11 cellular contexts compared by ENCODE assay signal in the genomic region with DNA sequence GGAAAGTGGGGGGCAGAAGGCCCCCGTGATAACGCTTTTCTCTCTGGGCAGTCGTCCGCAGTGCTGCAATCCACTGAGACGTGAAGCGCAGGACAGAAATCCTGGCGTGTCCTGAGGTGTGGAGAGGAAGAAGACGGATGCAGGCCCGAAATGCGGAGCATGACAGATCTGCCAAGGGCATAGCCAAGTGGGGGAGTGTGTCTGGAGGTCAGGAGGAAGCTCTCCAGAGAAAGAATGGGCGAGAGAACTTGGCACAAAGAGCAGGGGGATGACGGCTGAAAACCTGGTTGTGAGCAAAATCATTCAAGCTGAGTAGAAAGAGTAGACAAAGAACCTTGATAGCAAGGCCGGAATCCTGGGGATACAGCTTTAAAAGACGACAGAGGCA. TPM values are rescaled to one million over a fixed set of nuclear protein-coding genes. Genes with fewer than 3 reads are reported as not detected.
"Had no signal": no experiment of that assay in that cellular context is flagged by ENCODE, and none has a peak within 500 bp of the region (broad histone marks: within the 10 kb centered on the region; RNA-seq: fewer than 3 reads in every experiment).

No MANE protein-coding gene starts in this region.

- H3K27ac ChIP-seq: HL-60, KMS-11 had no signal

- H3K4me3 ChIP-seq: HAP-1 had no signal

- DNase-seq: GOT3, H7, HFFc6, KBM-7 had no signal

- H3K9me3 ChIP-seq: HAP-1 had no signal

- H3K36me3 ChIP-seq: HAP-1 had no signal

- ATAC-seq: HCT116 had no signal

- H3K9ac ChIP-seq: KMS-11 had no signal

- H3K4me1 ChIP-seq: HAP-1 had no signal

- H3K4me2 ChIP-seq: KMS-11 had no signal

RNA-seq across cellular contexts. Expression of a gene that starts 23.7 kb away (rescaled TPM):
- total RNA-seq: H4, H7, HFFc6, HT1080 had no signal
- polyA plus RNA-seq: IgD-negative memory B cell had no signal
